ENCODE assay signal across 8 cellular contexts in genomic region chr14:52694761-52695480, GRCh38. TPM values are rescaled to one million over a fixed set of nuclear protein-coding genes. Genes with fewer than 3 reads are reported as not detected.
A peak's percentile ranks its signal among the peaks of the same experiment; 100 is the strongest.
DNase-seq lines count a peak whose midpoint lies in the region; ATAC-seq and TF ChIP-seq lines count a peak whose summit lies in the region.

No MANE protein-coding gene starts in this region.

- H3K27me3 ChIP-seq in DOHH2 (ENCODE audit: control insufficient read depth, low read length) (no peaks in the 10 kb centered on the region), HUES48 (ENCODE audit: control insufficient read depth, insufficient read depth, low read length) (peaks cover 13% of the 10 kb centered on the region), SJSA1 (replicated peaks) (no peaks in the 10 kb centered on the region), heart left ventricle (no peaks in the 10 kb centered on the region), psoas muscle (ENCODE audit: insufficient read depth in 3 of 3, low read length in 2 of 3) (no peaks in the 10 kb centered on the region)

- H3K4me2 ChIP-seq in DOHH2 (ENCODE audit: low read length) = peak overlapping the region; percentile 88

- WGBS in heart left ventricle, 4 donors = 0 to 1% (median 1%) methylated on average over 24 to 46 of the region's 46 CpGs
- 1 to 2% (median 1%) methylated on average over 39 to 46 of the region's 46 CpGs for WGBS in psoas muscle, 3 donors

- H3K9me3 ChIP-seq in DOHH2 (ENCODE audit: control insufficient read depth, insufficient read depth, low read length) (no peaks in the 10 kb centered on the region), HUES48 (ENCODE audit: control insufficient read depth, insufficient read depth, low read length) (no peaks in the 10 kb centered on the region), SJSA1 (replicated peaks) (0 out of 2 replicates have a peak, but pooled peaks cover 2% of the 10 kb centered on the region), heart left ventricle (no peaks in the 10 kb centered on the region), psoas muscle (no peaks in the 10 kb centered on the region)

- H3K27ac ChIP-seq in DOHH2 (ENCODE audit: low read depth, low read length) (peak overlapping the region; percentile 50), HUES48 (ENCODE audit: low read depth, low read length) (peak overlapping the region; percentile 28), SJSA1 (peak overlapping the region; percentile 91), heart left ventricle (peak overlapping the region; percentile 95 to 99 (median 97)), psoas muscle (peak overlapping the region; percentile 100)

- ATAC-seq in GM21447 (IDR thresholded peaks at IDR 0.05; ENCODE audit: unreplicated experiment) (peak; percentile 55), heart left ventricle (peak; percentile 34 to 59 (median 38)), psoas muscle (peak; percentile 38 to 54 (median 48))

- peak overlapping the region; percentile 69 for H3K9ac ChIP-seq in HUES48 (ENCODE audit: low read depth, low read length)

- H3F3A ChIP-seq in DOHH2 (ENCODE audit: control insufficient read depth, insufficient read depth) = peaks cover 3% of the 10 kb centered on the region; the same call in 1 of the 2 replicates

- no peaks in the 10 kb centered on the region for H4K20me1 ChIP-seq in DOHH2 (ENCODE audit: control insufficient read depth, insufficient read depth, low read depth, low read length)

- TF ChIP-seq POLR2A in heart left ventricle (IDR thresholded peaks at IDR 0.05) = no peak

- DNase-seq in SJSA1 (ENCODE audit: low read depth in 1 of 2, low spot score in 2 of 2) = peak in 1 of 2 experiments; percentile 52
- DNase-seq in activated naive CD4-positive, alpha-beta T cell treated with anti-CD3 and anti-CD28 coated beads, Interleukin-2, amount 50 U/mL, for 16 hours = peak; percentile 53
- DNase-seq in heart left ventricle = peak in 4 of 5 donors; percentile 15 to 74 (median 42)
- peak in 1 of 2 donors; percentile 27 for DNase-seq in psoas muscle
- DNase-seq in cerebellar nuclear complex (lab: John Stamatoyannopoulos, UW) = no peak

- H3K4me1 ChIP-seq in DOHH2 (ENCODE audit: control insufficient read depth, low read length) (peaks cover 36% of the 10 kb centered on the region), HUES48 (ENCODE audit: control insufficient read depth, insufficient read depth, low read length) (peaks cover 6% of the 10 kb centered on the region; the same call in 1 of the 2 replicates), SJSA1 (replicated peaks) (peaks cover 7% of the 10 kb centered on the region; the same call in 1 of the 2 replicates), heart left ventricle (peaks cover 0 to 54% (median 27%) of the 10 kb centered on the region in 12 donors), psoas muscle (peaks cover 17% of the 10 kb centered on the region)

- H3K36me3 ChIP-seq in DOHH2 (ENCODE audit: control insufficient read depth, low read length) (peaks cover 16% of the 10 kb centered on the region; the same call in 1 of the 2 replicates), HUES48 (ENCODE audit: control insufficient read depth, insufficient read depth, low read length) (no peaks in the 10 kb centered on the region), SJSA1 (peaks cover 7% of the 10 kb centered on the region), heart left ventricle (no peaks in the 10 kb centered on the region), psoas muscle (ENCODE audit: insufficient read depth in 1 of 2, low read depth in 1 of 2) (no peaks in the 10 kb centered on the region)

- H3K9me2 ChIP-seq in DOHH2 (replicated peaks; ENCODE audit: control insufficient read depth, low read length) = no peaks in the 10 kb centered on the region

- TF ChIP-seq CTCF in DOHH2 (IDR thresholded peaks at IDR 0.05; ENCODE audit: low read depth, low read length, poor library complexity, severe bottlenecking) = no peak
- no peak for TF ChIP-seq CTCF in heart left ventricle (IDR thresholded peaks at IDR 0.05)
- no peak for TF ChIP-seq CTCF in psoas muscle (IDR thresholded peaks at IDR 0.05)

- H3K4me3 ChIP-seq in DOHH2 (ENCODE audit: low read length) = peak overlapping the region; percentile 88
- H3K4me3 ChIP-seq in HUES48 (ENCODE audit: low read depth, low read length) = peak overlapping the region; percentile 97
- H3K4me3 ChIP-seq in SJSA1 = peak overlapping the region; percentile 97
- H3K4me3 ChIP-seq in heart left ventricle = peak overlapping the region; percentile 79 to 100 (median 94)
- H3K4me3 ChIP-seq in psoas muscle = peak overlapping the region; percentile 99

- peaks cover 55% of the 10 kb centered on the region for H3K79me2 ChIP-seq in DOHH2 (ENCODE audit: control insufficient read depth, low read length)

- intact Hi-C loops in heart left ventricle (cut with DNase I) = loop anchor here in 4 of 10 donors (5.0 to 10.0 kb wide), 2 partner anchors 140 to 143 kb away; partner anchors contain the start of genes GPR137C (in 4 of the 4) and TXNDC16 (in 4 of the 4)
- intact Hi-C loops in psoas muscle (cut with DNase I) = no loop called here

RNA-seq across cellular contexts. Expression of gene ERO1A, which starts 0.4 kb away (rescaled TPM):
- 64.4 and 81.4 TPM in 2 replicates for total RNA-seq in SJSA1 (2014; rRNA removed; shearing (Covaris generic))
- 10 to 100 TPM; 13.9 to 36.7 (median 16.3) TPM for total RNA-seq in heart left ventricle
- polyA plus RNA-seq in heart left ventricle = 10 to 100 TPM in 1 of 2 donors, 1 to 10 TPM in 1; 6.4 to 17.9 TPM
- 10 to 100 TPM; 14.2 to 22.3 (median 19.4) TPM for total RNA-seq in psoas muscle
- 10 to 100 TPM in 2 of 3 donors, 1 to 10 TPM in 1; 6.9 to 16.1 (median 12.9) TPM for polyA plus RNA-seq in psoas muscle

RNA-seq across cellular contexts. Expression of gene PSMC6, which starts 12.1 kb away (rescaled TPM):
- 168 and 216 TPM in 2 replicates for total RNA-seq in SJSA1 (2014; rRNA removed; shearing (Covaris generic))
- 10 to 100 TPM; 74.3 to 90.7 (median 81.4) TPM for total RNA-seq in heart left ventricle
- 100 to 1,000 TPM in 1 of 2 donors, 10 to 100 TPM in 1; 84.4 to 141 TPM for polyA plus RNA-seq in heart left ventricle
- 100 to 1,000 TPM in 3 of 4 donors, 10 to 100 TPM in 1; 80.6 to 178 (median 116) TPM for total RNA-seq in psoas muscle
- 100 to 1,000 TPM; 144 to 292 (median 171) TPM for polyA plus RNA-seq in psoas muscle

RNA-seq across cellular contexts. Expression of gene STYX, which starts 35.0 kb away (rescaled TPM):
- total RNA-seq in SJSA1 (2014; rRNA removed; shearing (Covaris generic)) = 7.2 and 14.8 TPM in 2 replicates
- total RNA-seq in heart left ventricle (10 to 100 TPM; 10.6 to 16.5 (median 12.9) TPM), psoas muscle (10 to 100 TPM; 12.5 to 24.7 (median 16.2) TPM)
- polyA plus RNA-seq in heart left ventricle (1 to 10 TPM; 3.5 to 9.7 TPM), psoas muscle (1 to 10 TPM; 6.5 to 9.1 (median 7.8) TPM)

Comparison
In these comparisons a context has a peak if more than half of its experiments do, and no peak if none do; other contexts are left out.
1. H3K27ac ChIP-seq: peak in every context shown above with its lines; median percentile 100 in psoas muscle; 97 in heart left ventricle; 91 in SJSA1; 50 in DOHH2; 28 in HUES48.
2. DNase-seq: peak in activated naive CD4-positive, alpha-beta T cell treated with anti-CD3 and anti-CD28 coated beads, Interleukin-2, amount 50 U/mL, for 16 hours (single experiment) and heart left ventricle (4 of 5); none in cerebellar nuclear complex (0 of 2).
3. Peak in every context shown above with its lines, with median percentiles within 50 percentile points of each other: H3K4me3 ChIP-seq and ATAC-seq.